8 cellular contexts compared by ENCODE assay signal in the genomic region with DNA sequence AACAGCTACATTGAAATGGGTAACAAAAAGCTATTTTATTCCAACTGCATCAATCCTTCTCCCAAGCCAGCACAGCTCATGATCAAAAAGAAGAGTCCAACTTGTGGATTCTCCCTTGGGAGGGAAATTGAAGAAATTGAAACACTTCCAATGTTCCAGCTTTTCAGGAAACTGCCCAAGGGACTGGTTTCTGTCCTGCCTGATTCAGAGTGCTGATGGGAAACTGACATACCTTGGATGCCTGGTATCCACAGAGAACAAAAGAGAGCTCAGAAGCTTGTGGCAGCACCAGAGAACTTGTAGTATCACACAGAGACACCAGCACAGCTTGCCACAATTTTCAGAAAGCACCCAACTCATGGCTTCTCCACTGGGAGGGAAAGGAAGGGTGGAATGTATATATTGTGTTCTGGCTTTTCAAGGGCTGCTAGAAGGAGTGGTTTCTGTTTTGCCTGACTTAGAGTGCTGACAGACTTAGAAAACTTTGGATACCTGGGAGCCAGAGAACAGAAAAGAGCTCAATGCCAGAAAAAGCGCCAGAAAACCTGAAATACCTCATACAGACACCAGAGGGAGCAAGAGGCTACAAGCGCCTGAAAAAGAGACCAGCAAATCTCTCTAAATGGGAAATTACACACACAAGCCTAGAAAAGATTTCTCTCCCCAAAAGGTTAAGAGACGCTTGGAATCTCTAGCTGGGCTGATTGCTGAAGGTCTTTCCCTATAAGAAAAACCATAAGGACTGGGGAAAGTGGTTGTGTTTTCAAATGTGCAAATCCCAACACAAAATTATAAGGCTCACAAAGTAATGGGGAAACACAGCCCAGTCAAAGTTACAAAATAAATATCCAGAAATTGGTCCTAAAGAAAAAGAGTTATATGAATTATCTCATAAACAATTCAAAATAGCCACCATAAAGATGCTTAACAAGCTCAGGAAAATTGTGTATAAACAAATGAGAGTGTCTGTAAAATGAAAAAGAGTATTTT.
DNase-seq lines count a peak whose midpoint lies in the region; ATAC-seq and TF ChIP-seq lines count a peak whose summit lies in the region.

No MANE protein-coding gene starts in this region.

- peak; percentile 60 for DNase-seq in ACHN
- DNase-seq in GM06990 (ENCODE audit: extremely low read depth, insufficient read length): no peak
- DNase-seq in RWPE1 (ENCODE audit: low spot score): peak; percentile 79
- DNase-seq in ecto neural progenitor cell (ENCODE audit: low spot score): peak; percentile 56
- DNase-seq in lung microvascular endothelial cell (ENCODE audit: low read depth in 2 of 2): peak; percentile 60 to 72
- no peak for DNase-seq in activated CD8-positive, alpha-beta memory T cell treated with anti-CD3 and anti-CD28 coated beads, Interleukin-2, amount 50 U/mL, for 4 hours

- H3K27ac ChIP-seq in RWPE1: no peak overlapping the region

- in situ Hi-C loops in ACHN (cut with HindIII; ENCODE audit: low pct_ligation_motif_present, low pct_unique_long_range_greater_than_20kb, low sequenced_read_pairs): loop anchor here (10.0 kb wide), 1 partner anchor 174 kb away; a partner anchor contains a TSS

- peaks cover 1% of the 10 kb centered on the region for H3K27me3 ChIP-seq in GM06990 (replicated peaks; ENCODE audit: control insufficient read depth, insufficient read depth, low read length)

- POLR2A ChIA-PET in RWPE1 (lab: Yijun Ruan, JAX; ENCODE audit: low non-redundant PET): no interaction called here

- no peak overlapping the region for H3K4me3 ChIP-seq in GM06990 (replicated peaks; ENCODE audit: low read depth, low read length)

- no peak for ATAC-seq in HG03469 (IDR thresholded peaks at IDR 0.05; ENCODE audit: unreplicated experiment)

- CTCF ChIA-PET in RWPE1 (lab: Yijun Ruan, JAX): interaction anchor here (0.5 to 2.2 kb wide), 34 partner anchors 9 to 1875 kb away, joined by 3 to 22 read pairs (median 4); a partner anchor contains a TSS

- no peaks in the 10 kb centered on the region for H3K36me3 ChIP-seq in GM06990 (ENCODE audit: control insufficient read depth, insufficient read depth, low read length)

- TF ChIP-seq CTCF in GM06990 (IDR thresholded peaks at IDR 0.05; ENCODE audit: insufficient read depth, low read length, poor library complexity, severe bottlenecking) (peak; percentile 80), LNCAP (IDR thresholded peaks at IDR 0.05) (peak; percentile 70), RWPE1 (conservative IDR thresholded peaks at IDR 0.05; ENCODE audit: low read depth) (peak; percentile 90)

Comparison
In these comparisons a context has a peak if more than half of its experiments do, and no peak if none do; other contexts are left out.
1. DNase-seq: peak in ACHN (single experiment), RWPE1 (single experiment), ecto neural progenitor cell (single experiment) and lung microvascular endothelial cell (2 of 2); none in GM06990 (single experiment) and activated CD8-positive, alpha-beta memory T cell treated with anti-CD3 and anti-CD28 coated beads, Interleukin-2, amount 50 U/mL, for 4 hours (single experiment).
2. Peak in every context shown above with its lines, with median percentiles within 50 percentile points of each other: CTCF ChIP-seq.